In genomic region chr7:135184254-135184841, GRCh38 we compare ENCODE assay signal across 21 cellular contexts. TPM values are rescaled to one million over a fixed set of nuclear protein-coding genes. Genes with fewer than 3 reads are reported as not detected.
DNase-seq lines count a peak whose midpoint lies in the region; ATAC-seq, FAIRE-seq and TF ChIP-seq lines count a peak whose summit lies in the region.
"Had no signal": no experiment of that assay in that cellular context is flagged by ENCODE, and none has a peak within 500 bp of the region (broad histone marks: within the 10 kb centered on the region; RNA-seq: fewer than 3 reads in every experiment).

No MANE protein-coding gene starts in this region.

- H2AFZ ChIP-seq in K562 (ENCODE audit: low read depth, low read length): no peak overlapping the region

- WGBS in K562 (ENCODE audit: insufficient coverage, low coverage, missing lambda C conversion rate): 25% methylated on average over 5 of the region's 5 CpGs

- H3K27ac Mint-ChIP-seq in Calu3 (ENCODE audit: unreplicated experiment): peak overlapping the region; percentile 30
- H3K27ac Mint-ChIP-seq in osteocyte (ENCODE audit: unreplicated experiment): no peak overlapping the region
- H3K27ac Mint-ChIP-seq: CD8-positive, alpha-beta T cell; HFFc6 had no signal

- peak; percentile 78 for ATAC-seq in K562
- no peak for ATAC-seq in GM21576 (IDR thresholded peaks at IDR 0.05; ENCODE audit: unreplicated experiment)
- ATAC-seq: A549; CD8-positive, alpha-beta T cell had no signal

- TF ChIP-seq POLR2A in GM12891 (IDR thresholded peaks at IDR 0.05; ENCODE audit: low read depth, low read length) (0 out of 2 replicates have a peak, but pooled peaks have one; percentile 17), K562 (conservative IDR thresholded peaks at IDR 0.05) (no peak)

- H4K20me1 ChIP-seq in K562 (replicated peaks; ENCODE audit: control insufficient read depth, insufficient read depth, low read length): no peaks in the 10 kb centered on the region

- CTCF ChIA-PET in Calu3 (lab: Charles Lee) (interaction anchor here (0.5 kb wide), 1 partner anchor 498 kb away, joined by 4 read pairs; no protein-coding TSS in a partner anchor), K562 (lab: Yijun Ruan, JAX; ENCODE audit: low intra/inter-chr PET ratio) (no interaction called here), GM10248 (lab: Yijun Ruan, JAX) (interaction anchor here (0.9 to 1.5 kb wide), 3 partner anchors 14 to 197 kb away, joined by 3 to 4 read pairs (median 3); no protein-coding TSS in a partner anchor)

- H3K27me3 ChIP-seq in K562 (ENCODE audit: control insufficient read depth in 2 of 2, insufficient read depth in 2 of 2, low read length in 2 of 2): no peaks in the 10 kb centered on the region

- no peak overlapping the region for H3K4me3 Mint-ChIP-seq in Calu3 (ENCODE audit: low read depth, unreplicated experiment)
- H3K4me3 Mint-ChIP-seq in osteocyte (ENCODE audit: unreplicated experiment): no peak overlapping the region
- H3K4me3 Mint-ChIP-seq: CD14-positive monocyte; CD8-positive, alpha-beta T cell; HFFc6 had no signal

- POLR2A ChIA-PET in K562 (lab: Yijun Ruan, JAX): interaction anchor here (0.6 to 1.4 kb wide), 2 partner anchors 9 to 40 kb away, joined by 3 to 4 read pairs; no protein-coding TSS in a partner anchor
- POLR2A ChIA-PET in GM10248 (lab: Yijun Ruan, JAX): no interaction called here

- H3K36me3 ChIP-seq in K562 (ENCODE audit: control insufficient read depth, insufficient read depth, low read length): peaks cover 19% of the 10 kb centered on the region; the same call in 2 of the 3 replicates

- H3K79me2 ChIP-seq in K562 (ENCODE audit: control insufficient read depth, insufficient read depth, low read length): no peaks in the 10 kb centered on the region

- intact Hi-C loops in Calu3 (cut with micrococcal nuclease; ENCODE audit: unreplicated experiment): no loop called here
- intact Hi-C loops in K562 (cut with micrococcal nuclease): no loop called here

- BruUV-seq in Calu3 (replicated peaks; lab: Mats Ljungman, UMichigan) (no TSS peak), K562 (replicated peaks; lab: Mats Ljungman, UMichigan) (no TSS peak)

- TF ChIP-seq EP300 in K562 (IDR thresholded peaks at IDR 0.05; ENCODE audit: low read length): no peak

- H3K9me3 ChIP-seq in K562 (replicated peaks; ENCODE audit: control insufficient read depth, insufficient read depth, low read depth, low read length): peaks cover 20% of the 10 kb centered on the region
- H3K9me3 ChIP-seq: A549 had no signal

- H3K27ac ChIP-seq in K562 (ENCODE audit: extremely low read depth, low read depth, low read length): no peak overlapping the region
- H3K27ac ChIP-seq: A549 had no signal

- in situ Hi-C loops in K562 (cut with MboI): no loop called here

- FAIRE-seq in GM12891 (lab: Jason Lieb, UNC): no peak
- peak; percentile 51 for FAIRE-seq in K562 (lab: Jason Lieb, UNC)
- FAIRE-seq: A549, GM18507, H1, HTR-8/SVneo had no signal

- H3K9ac ChIP-seq in K562 (ENCODE audit: insufficient read depth in 1 of 2, low read depth in 2 of 2, low read length in 2 of 2): no peak overlapping the region

- H3K9me3 Mint-ChIP-seq in Calu3 (ENCODE audit: low read depth, unreplicated experiment) (no peaks in the 10 kb centered on the region), osteocyte (ENCODE audit: unreplicated experiment) (peaks cover 25% of the 10 kb centered on the region)

- H3K9me1 ChIP-seq in K562 (ENCODE audit: control insufficient read depth, insufficient read depth, low read length): no peaks in the 10 kb centered on the region

- H3K4me2 ChIP-seq in K562 (ENCODE audit: insufficient read depth, low read length): no peak overlapping the region
- H3K4me2 ChIP-seq: A549 had no signal

- DNase-seq in Calu3: no peak
- no peak for DNase-seq in GM12891 (ENCODE audit: insufficient read length, low spot score)
- peak; percentile 47 to 66 (median 57) for DNase-seq in K562 (ENCODE audit: extremely low read depth in 1 of 4, low spot score in 3 of 4)
- DNase-seq in osteocyte (ENCODE audit: extremely low spot score, unreplicated experiment): peak; percentile 63
- no peak for DNase-seq in GM10248 (ENCODE audit: extremely low spot score)
- no peak for DNase-seq in SHP77 (lab: John Stamatoyannopoulos, UW)
- no peak for DNase-seq in AG08395 (ENCODE audit: low spot score)
- DNase-seq: CD8-positive, alpha-beta T cell; COR-L47; DND-41; GDM1; HCEC 1CT; HFFc6 had no signal

- peaks cover 6 to 10% of the 10 kb centered on the region in 2 experiments; a peak in 4 of 5 replicates for H3K4me1 ChIP-seq in K562 (replicated peaks in 1 of 2; ENCODE audit: control insufficient read depth in 2 of 2, insufficient read depth in 2 of 2, low read length in 2 of 2)
- H3K4me1 ChIP-seq: A549 had no signal

- TF ChIP-seq CTCF in Calu3 (IDR thresholded peaks at IDR 0.05; ENCODE audit: unreplicated experiment) (no peak), K562 (IDR thresholded peaks at IDR 0.05 in 2 of 3, conservative IDR thresholded peaks at IDR 0.05 in 1 of 3; ENCODE audit: insufficient read depth in 2 of 3, low read depth in 1 of 3, low read length in 3 of 3) (no peak), osteocyte (IDR thresholded peaks at IDR 0.05) (no peak), GM10248 (IDR thresholded peaks at IDR 0.05; ENCODE audit: control extremely low read depth, extremely low read depth, low read depth, missing control alignments) (no peak)

- TF ChIP-seq RAD21 in K562 (CRISPR knock-in tag; conservative IDR thresholded peaks at IDR 0.05 in 1 of 2, IDR thresholded peaks at IDR 0.05 in 1 of 2): no peak

- no peak overlapping the region for H3K4me3 ChIP-seq in K562
- H3K4me3 ChIP-seq: A549 had no signal

- peaks cover 16% of the 10 kb centered on the region for H3K4me1 Mint-ChIP-seq in Calu3 (ENCODE audit: low read depth, unreplicated experiment)
- no peaks in the 10 kb centered on the region for H3K4me1 Mint-ChIP-seq in osteocyte (ENCODE audit: unreplicated experiment)
- H3K4me1 Mint-ChIP-seq: CD14-positive monocyte had no signal

- H3K27me3 Mint-ChIP-seq in Calu3 (ENCODE audit: unreplicated experiment): no peaks in the 10 kb centered on the region
- no peaks in the 10 kb centered on the region for H3K27me3 Mint-ChIP-seq in osteocyte (ENCODE audit: unreplicated experiment)

- H3K36me3 Mint-ChIP-seq in Calu3 (ENCODE audit: insufficient read depth, unreplicated experiment): peaks cover 58% of the 10 kb centered on the region
- peaks cover 57% of the 10 kb centered on the region for H3K36me3 Mint-ChIP-seq in osteocyte (ENCODE audit: unreplicated experiment)

RNA-seq across cellular contexts. Expression of gene CYREN, which starts 13.8 kb away (rescaled TPM):
- total RNA-seq in Calu3 (2022): 84.8 and 89.0 TPM in 2 replicates
- polyA plus RNA-seq in GM12891 (2012; ENCODE audit: low read depth, missing spikeins): 66.2 TPM
- 74.7 and 156 TPM in 2 replicates for total RNA-seq in K562 (2011; cell fraction: chromatin; rRNA removed; ENCODE audit: low replicate concordance)
- 93.6 and 122 TPM in 2 replicates for total RNA-seq in K562 (2011; cell fraction: nucleolus; rRNA removed)
- total RNA-seq in K562 (2011; cell fraction: nucleoplasm; rRNA removed): 99.6 and 104 TPM in 2 replicates
- total RNA-seq in K562 (2014; rRNA removed): 108 and 116 TPM in 2 replicates
- total RNA-seq in K562 (2014; rRNA removed; fragmentation: Illumina TruSeq; extraction: Trizol): 73.8 and 79.8 TPM in 2 replicates
- 94.7 and 97.3 TPM in 2 replicates for total RNA-seq in K562 (2015; rRNA removed; fragmentation: Illumina TruSeq; extraction: Trizol)
- total RNA-seq in K562 (2021): 93.9 and 102 TPM in 2 replicates
- polyA plus RNA-seq in K562 (2011; rRNA removed): 70.3 and 76.7 TPM in 2 replicates
- 64.8 and 71.7 TPM in 2 replicates for polyA plus RNA-seq in K562 (2011; cell fraction: cytosol; rRNA removed)
- 63.9 and 68.6 TPM in 2 replicates for polyA plus RNA-seq in K562 (2011; cell fraction: nucleus; rRNA removed)
- 76.0 and 88.6 TPM in 2 replicates for polyA plus RNA-seq in K562 (2012)
- 88.8 and 93.4 TPM in 2 replicates for polyA plus RNA-seq in K562 (2014; fragmentation: Illumina TruSeq; extraction: Trizol)
- 10 to 100 TPM; 13.9 to 25.5 TPM for polyA plus RNA-seq in K562 (2014; fragmentation: Nextera tagmentation; extraction: Ambion mirVana)
- 87.2 and 91.9 TPM in 2 replicates for polyA plus RNA-seq in K562 (2014; rRNA removed)
- polyA minus RNA-seq in K562 (2011; rRNA and poly(A)+ RNA removed): 91.4 and 96.8 TPM in 2 replicates
- polyA minus RNA-seq in K562 (2011; cell fraction: cytosol; rRNA and poly(A)+ RNA removed): 41.0 and 42.8 TPM in 2 replicates
- 68.5 and 107 TPM in 2 replicates for polyA minus RNA-seq in K562 (2011; cell fraction: nucleus; rRNA and poly(A)+ RNA removed)
- 38.6 and 39.1 TPM in 2 replicates for total RNA-seq in osteocyte

RNA-seq across cellular contexts. Expression of gene WDR91, which starts 27.0 kb away (rescaled TPM):
- total RNA-seq in Calu3 (2022) (21.2 and 24.3 TPM in 2 replicates), K562 (2014; rRNA removed) (10.1 and 12.0 TPM in 2 replicates), K562 (2014; rRNA removed; fragmentation: Illumina TruSeq; extraction: Trizol) (4.9 and 5.8 TPM in 2 replicates), K562 (2015; rRNA removed; fragmentation: Illumina TruSeq; extraction: Trizol) (9.2 and 10.7 TPM in 2 replicates), K562 (2021) (12.1 and 18.2 TPM in 2 replicates), osteocyte (10.8 and 11.1 TPM in 2 replicates)
- polyA plus RNA-seq in GM12891 (2012; ENCODE audit: low read depth, missing spikeins): 29.0 TPM
- total RNA-seq in K562 (2011; cell fraction: chromatin; rRNA removed; ENCODE audit: low replicate concordance): 28.4 and 48.4 TPM in 2 replicates
- total RNA-seq in K562 (2011; cell fraction: nucleolus; rRNA removed): 26.5 and 27.3 TPM in 2 replicates
- 18.5 and 26.3 TPM in 2 replicates for total RNA-seq in K562 (2011; cell fraction: nucleoplasm; rRNA removed)
- polyA plus RNA-seq in K562 (2011; rRNA removed) (12.9 and 15.0 TPM in 2 replicates), K562 (2014; fragmentation: Illumina TruSeq; extraction: Trizol) (7.7 and 9.8 TPM in 2 replicates), K562 (2014; fragmentation: Nextera tagmentation; extraction: Ambion mirVana) (1 to 10 TPM; 1.9 to 2.1 TPM), K562 (2014; rRNA removed) (11.9 and 17.4 TPM in 2 replicates)
- polyA plus RNA-seq in K562 (2011; cell fraction: cytosol; rRNA removed): 18.4 and 21.1 TPM in 2 replicates
- 69.8 and 70.6 TPM in 2 replicates for polyA plus RNA-seq in K562 (2011; cell fraction: nucleus; rRNA removed)
- 8.7 and 11.6 TPM in 2 replicates for polyA plus RNA-seq in K562 (2012)
- polyA minus RNA-seq in K562 (2011; rRNA and poly(A)+ RNA removed): 8.4 and 9.3 TPM in 2 replicates
- 8.6 and 9.1 TPM in 2 replicates for polyA minus RNA-seq in K562 (2011; cell fraction: cytosol; rRNA and poly(A)+ RNA removed)
- 15.2 and 24.0 TPM in 2 replicates for polyA minus RNA-seq in K562 (2011; cell fraction: nucleus; rRNA and poly(A)+ RNA removed)

RNA-seq across cellular contexts. Expression of gene TMEM140, which starts 36.5 kb away (rescaled TPM):
- total RNA-seq in Calu3 (2022) (4.2 and 11.4 TPM in 2 replicates), K562 (2014; rRNA removed) (0.23 and 0.24 TPM in 2 replicates), K562 (2014; rRNA removed; fragmentation: Illumina TruSeq; extraction: Trizol) (0.15 and 0.22 TPM in 2 replicates), K562 (2015; rRNA removed; fragmentation: Illumina TruSeq; extraction: Trizol) (0.19 and 0.36 TPM in 2 replicates), K562 (2021) (0.29 and 0.33 TPM in 2 replicates), osteocyte (0.18 TPM in 1 of 2 replicates, not detected in the other)
- 14.2 TPM for polyA plus RNA-seq in GM12891 (2012; ENCODE audit: low read depth, missing spikeins)
- total RNA-seq in K562 (2011; cell fraction: chromatin; rRNA removed; ENCODE audit: low replicate concordance): 0.37 and 0.60 TPM in 2 replicates
- 0.17 and 0.39 TPM in 2 replicates for total RNA-seq in K562 (2011; cell fraction: nucleolus; rRNA removed)
- total RNA-seq in K562 (2011; cell fraction: nucleoplasm; rRNA removed): not detected in 2 replicates
- polyA plus RNA-seq in K562 (2011; rRNA removed) (0.03 TPM in 1 of 2 replicates, not detected in the other), K562 (2014; fragmentation: Illumina TruSeq; extraction: Trizol) (0.15 and 0.19 TPM in 2 replicates), K562 (2014; fragmentation: Nextera tagmentation; extraction: Ambion mirVana) (under 1 TPM; 0.35 to 0.82 TPM), K562 (2014; rRNA removed) (0.11 TPM in 1 of 2 replicates, not detected in the other)
- 0.04 TPM in 1 of 2 replicates, not detected in the other for polyA plus RNA-seq in K562 (2011; cell fraction: cytosol; rRNA removed)
- not detected in 2 replicates for polyA plus RNA-seq in K562 (2011; cell fraction: nucleus; rRNA removed)
- polyA plus RNA-seq in K562 (2012): 12.5 and 24.1 TPM in 2 replicates
- polyA minus RNA-seq in K562 (2011; rRNA and poly(A)+ RNA removed): 0.35 TPM in 1 of 2 replicates, not detected in the other
- not detected in 2 replicates for polyA minus RNA-seq in K562 (2011; cell fraction: cytosol; rRNA and poly(A)+ RNA removed)
- polyA minus RNA-seq in K562 (2011; cell fraction: nucleus; rRNA and poly(A)+ RNA removed): 0.40 TPM in 1 of 2 replicates, not detected in the other
- total RNA-seq: H1 had no signal
- polyA plus RNA-seq: H1 had no signal

RNA-seq across cellular contexts. Expression of gene STRA8, which starts 49.3 kb away (rescaled TPM):
- total RNA-seq in Calu3 (2022): not detected in 2 replicates
- polyA plus RNA-seq in GM12891 (2012; ENCODE audit: low read depth, missing spikeins): not detected
- not detected in 2 replicates for total RNA-seq in K562 (2011; cell fraction: chromatin; rRNA removed; ENCODE audit: low replicate concordance)
- not detected in 2 replicates for total RNA-seq in K562 (2011; cell fraction: nucleolus; rRNA removed)
- not detected in 2 replicates for total RNA-seq in K562 (2011; cell fraction: nucleoplasm; rRNA removed)
- total RNA-seq in K562 (2014; rRNA removed): not detected in 2 replicates
- not detected in 2 replicates for total RNA-seq in K562 (2014; rRNA removed; fragmentation: Illumina TruSeq; extraction: Trizol)
- total RNA-seq in K562 (2015; rRNA removed; fragmentation: Illumina TruSeq; extraction: Trizol): not detected in 2 replicates
- total RNA-seq in K562 (2021): not detected in 2 replicates
- polyA plus RNA-seq in K562 (2011; rRNA removed): not detected in 2 replicates
- polyA plus RNA-seq in K562 (2011; cell fraction: cytosol; rRNA removed): not detected in 2 replicates
- polyA plus RNA-seq in K562 (2011; cell fraction: nucleus; rRNA removed): not detected in 2 replicates
- not detected in 2 replicates for polyA plus RNA-seq in K562 (2012)
- polyA plus RNA-seq in K562 (2014; fragmentation: Illumina TruSeq; extraction: Trizol): not detected in 2 replicates
- polyA plus RNA-seq in K562 (2014; fragmentation: Nextera tagmentation; extraction: Ambion mirVana): not detected
- not detected in 2 replicates for polyA plus RNA-seq in K562 (2014; rRNA removed)
- not detected in 2 replicates for polyA minus RNA-seq in K562 (2011; rRNA and poly(A)+ RNA removed)
- not detected in 2 replicates for polyA minus RNA-seq in K562 (2011; cell fraction: cytosol; rRNA and poly(A)+ RNA removed)
- polyA minus RNA-seq in K562 (2011; cell fraction: nucleus; rRNA and poly(A)+ RNA removed): not detected in 2 replicates
- not detected in 2 replicates for total RNA-seq in osteocyte
- total RNA-seq: CD8-positive, alpha-beta T cell; H1; HFFc6 had no signal
- polyA plus RNA-seq: A549, AG04450, BJ, CD14-positive monocyte, H1 had no signal

Comparison
In these comparisons a context has a peak if more than half of its experiments do, and no peak if none do; other contexts are left out.
1. DNase-seq: peak in K562 (4 of 4) and osteocyte (single experiment); none in Calu3 (single experiment), GM12891 (single experiment), GM10248 (single experiment), SHP77 (0 of 2) and AG08395 (single experiment).